ENCODE assay signal across 8 cellular contexts in genomic region chr2:162261032-162261945, GRCh38. TPM values are rescaled to one million over a fixed set of nuclear protein-coding genes. Genes with fewer than 3 reads are reported as not detected.
DNase-seq lines count a peak whose midpoint lies in the region; ATAC-seq and TF ChIP-seq lines count a peak whose summit lies in the region.

No MANE protein-coding gene starts in this region.

- in situ Hi-C loops in HAP-1 (cut with MboI; ENCODE audit: low sequenced_read_pairs): no loop called here

- TF ChIP-seq CTCF in GM12865 (IDR thresholded peaks at IDR 0.05; ENCODE audit: insufficient read depth, low read depth, low read length, missing control alignments) (no peak), psoas muscle (IDR thresholded peaks at IDR 0.05) (no peak)

- DNase-seq in GM12865 (ENCODE audit: low read depth) (peak; percentile 7), HAP-1 (ENCODE audit: low spot score in 2 of 2) (peak; percentile 21 to 26), OCI-M1 (lab: John Stamatoyannopoulos, UW) (peak; percentile 45), psoas muscle (peak; percentile 59 to 72), LoVo (ENCODE audit: low spot score) (no peak), anterior cingulate cortex (lab: John Stamatoyannopoulos, UW) (no peak), HK-2 (ENCODE audit: unreplicated experiment) (no peak)

- H3K4me1 ChIP-seq in HAP-1 (peaks cover 7% of the 10 kb centered on the region; the same call in 1 of the 2 replicates), esophagus (ENCODE audit: control insufficient read depth in 2 of 2, insufficient read depth in 2 of 2, low read length in 1 of 2) (peaks cover 0 to 3% of the 10 kb centered on the region in 2 donors), psoas muscle (no peaks in the 10 kb centered on the region)

- H3K27me3 ChIP-seq in HAP-1 (ENCODE audit: low read depth): 0 out of 2 replicates have a peak, but pooled peaks cover 3% of the 10 kb centered on the region
- H3K27me3 ChIP-seq in esophagus (ENCODE audit: control insufficient read depth in 1 of 2, insufficient read depth in 2 of 2, low read length in 2 of 2): no peaks in the 10 kb centered on the region
- no peaks in the 10 kb centered on the region for H3K27me3 ChIP-seq in psoas muscle (ENCODE audit: insufficient read depth in 3 of 3, low read length in 2 of 3)

- H3K27ac ChIP-seq in esophagus (ENCODE audit: low read depth in 2 of 2, low read length in 1 of 2): peak overlapping the region; percentile 56 to 71
- H3K27ac ChIP-seq in psoas muscle: peak overlapping the region; percentile 55

- intact Hi-C loops in psoas muscle (cut with DNase I): no loop called here

- no peaks in the 10 kb centered on the region for H3K36me3 ChIP-seq in HAP-1 (replicated peaks)
- peaks cover 0 to 6% of the 10 kb centered on the region in 2 donors for H3K36me3 ChIP-seq in esophagus (ENCODE audit: control insufficient read depth in 2 of 2, insufficient read depth in 2 of 2, low read length in 1 of 2)
- no peaks in the 10 kb centered on the region for H3K36me3 ChIP-seq in psoas muscle (ENCODE audit: insufficient read depth in 1 of 2, low read depth in 1 of 2)

- ATAC-seq in psoas muscle: peak; percentile 39 to 76 (median 67)

- WGBS in esophagus, 2 donors: 64 to 66% methylated on average over 4 of the region's 4 CpGs
- WGBS in psoas muscle, 3 donors: 38 to 58% (median 49%) methylated on average over 4 of the region's 4 CpGs

- no peaks in the 10 kb centered on the region for H3K9me3 ChIP-seq in HAP-1
- H3K9me3 ChIP-seq in esophagus (ENCODE audit: control insufficient read depth in 2 of 2, insufficient read depth in 1 of 2, low read depth in 1 of 2, low read length in 1 of 2): no peaks in the 10 kb centered on the region
- no peaks in the 10 kb centered on the region for H3K9me3 ChIP-seq in psoas muscle

- H3K4me3 ChIP-seq in GM12865 (ENCODE audit: low read depth, low read length) (no peak overlapping the region), HAP-1 (no peak overlapping the region), esophagus (ENCODE audit: low read depth in 1 of 2, low read length in 2 of 2) (no peak overlapping the region), psoas muscle (no peak overlapping the region)

RNA-seq across cellular contexts. Expression of gene FAP, which starts 18.0 kb away (rescaled TPM):
- polyA plus RNA-seq in esophagus (1 to 10 TPM in 1 of 2 donors, under 1 TPM in 1; 0.95 to 1.7 TPM), psoas muscle (1 to 10 TPM in 2 of 3 donors, under 1 TPM in 1; 0.96 to 1.6 (median 1.3) TPM)
- total RNA-seq in psoas muscle: 1 to 10 TPM; 1.6 to 7.5 (median 3.2) TPM

RNA-seq across cellular contexts. Expression of gene IFIH1, which starts 57.2 kb away (rescaled TPM):
- 1 to 10 TPM; 5.3 to 7.2 TPM for polyA plus RNA-seq in esophagus
- 1 to 10 TPM; 1.3 to 3.6 (median 2.6) TPM for total RNA-seq in psoas muscle
- 1 to 10 TPM in 2 of 3 donors, under 1 TPM in 1; 0.98 to 1.8 (median 1.5) TPM for polyA plus RNA-seq in psoas muscle

Comparison
In these comparisons a context has a peak if more than half of its experiments do, and no peak if none do; other contexts are left out.
1. DNase-seq: peak in GM12865 (single experiment), HAP-1 (2 of 2), OCI-M1 (single experiment) and psoas muscle (2 of 2); none in LoVo (single experiment), anterior cingulate cortex (0 of 58) and HK-2 (single experiment).